10 cellular contexts compared by ENCODE assay signal in genomic region chr12:52812073-52812400, GRCh38. TPM values are rescaled to one million over a fixed set of nuclear protein-coding genes. Genes with fewer than 3 reads are reported as not detected.
"Had no signal": no experiment of that assay in that cellular context is flagged by ENCODE, and none has a peak within 500 bp of the region (broad histone marks: within the 10 kb centered on the region; RNA-seq: fewer than 3 reads in every experiment).

No MANE protein-coding gene starts in this region.

- H3K36me3 ChIP-seq: HAP-1 had no signal

- H3K4me3 ChIP-seq: GM23248, GM23338, HAP-1 had no signal

- H3K9me3 Mint-ChIP-seq: GM23338, H9, HFFc6 had no signal

- H2AFZ ChIP-seq: GM23248, GM23338 had no signal

- H3K4me1 ChIP-seq: HAP-1 had no signal

- H3K4me2 ChIP-seq: GM23338 had no signal

- H3K4me1 Mint-ChIP-seq: GM23338 had no signal

- H3K9ac ChIP-seq: GM23248 had no signal

- H3K9me3 ChIP-seq: HAP-1 had no signal

- DNase-seq: GM23248, GOT3, H7, H9, HCEC 1CT, HFFc6 had no signal

- H3K27ac Mint-ChIP-seq: GM23338, H9, HFFc6 had no signal

- H3K4me3 Mint-ChIP-seq: GM23338, H9, HFFc6 had no signal

- H3K27ac ChIP-seq: GM23248 had no signal

RNA-seq across cellular contexts. Expression of gene KRT4, which starts 1.9 kb away (rescaled TPM):
- total RNA-seq: GM23338, H1, H4, H7, H9 had no signal
- polyA plus RNA-seq: GM23248, GM23338, H1 had no signal

RNA-seq across cellular contexts. Expression of gene KRT3, which starts 16.1 kb away (rescaled TPM):
- total RNA-seq: GM23248, GM23338, H1, H4, H7, H9, HFFc6 had no signal
- polyA plus RNA-seq: GM23248, GM23338, H1 had no signal

RNA-seq across cellular contexts. Expression of gene KRT79, which starts 22.1 kb away (rescaled TPM):
- total RNA-seq: GM23248, H1, H4, H7, H9, HFFc6 had no signal
- polyA plus RNA-seq: GM23338, H1 had no signal

RNA-seq across cellular contexts. Expression of gene KRT76, which starts 34.9 kb away (rescaled TPM):
- total RNA-seq: GM23248, GM23338, H1, H4, H7, H9, HFFc6 had no signal
- polyA plus RNA-seq: GM23248, GM23338, H1 had no signal

RNA-seq across cellular contexts. Expression of gene KRT78, which starts 36.8 kb away (rescaled TPM):
- total RNA-seq: GM23248, GM23338, H1, H4, H7, H9 had no signal
- polyA plus RNA-seq: GM23248, GM23338, H1 had no signal
